In the genomic region with DNA sequence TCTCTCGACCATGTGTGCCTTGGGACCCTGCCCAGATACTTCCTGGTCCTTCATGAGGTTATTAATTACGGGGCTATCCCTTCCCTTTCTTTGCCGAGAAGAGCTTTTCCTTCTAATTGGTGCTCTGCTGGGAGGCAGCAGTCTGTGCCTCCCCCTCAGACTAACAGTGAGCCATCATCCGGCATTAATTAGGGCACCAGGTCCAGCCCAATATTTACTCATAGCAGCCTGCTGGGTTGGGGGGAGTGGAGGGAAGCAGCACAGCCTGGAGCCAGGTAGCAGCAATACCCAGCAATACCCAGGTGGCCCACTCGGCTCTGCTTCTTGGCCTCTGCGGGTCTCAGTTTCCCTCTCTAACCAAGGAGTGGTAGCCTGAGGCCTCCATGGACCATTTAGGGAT, we compare ENCODE assay signal across 15 cellular contexts.
"Had no signal": no experiment of that assay in that cellular context is flagged by ENCODE, and none has a peak within 500 bp of the region (broad histone marks: within the 10 kb centered on the region; RNA-seq: fewer than 3 reads in every experiment).

No MANE protein-coding gene starts in this region.

- H3K36me3 ChIP-seq: ascending aorta, colonic mucosa, left lung, spleen had no signal

- H3K27ac ChIP-seq: ascending aorta, colonic mucosa, left lung, parathyroid adenoma, spleen, testis had no signal

- H3K27me3 ChIP-seq: ascending aorta, colonic mucosa, left lung, spleen, testis had no signal

- H3K4me3 ChIP-seq: ascending aorta, colonic mucosa, left lung, spleen, testis had no signal

- H3K4me1 ChIP-seq: ascending aorta, colonic mucosa, parathyroid adenoma, testis had no signal

- ATAC-seq: activated T-cell treated with anti-CD3 and anti-CD28 coated beads, Interleukin-2, amount 50 U/mL, for 72 hours; left lung; natural killer cell treated with Interleukin-12 subunit alpha and Interleukin-12 subunit beta and Interleukin-15 and Interleukin-18, amount 100 ng/mL, for 72 hours; stimulated activated memory B cell treated with anti-CD40 and anti-IgM and Interleukin-4, amounts not matched to agents 10 μg/mL and 1 μg/mL and 100 μg/mL, for 72 hours had no signal

- H3K9me3 ChIP-seq: ascending aorta, colonic mucosa, left lung, spleen, testis had no signal

- DNase-seq: activated CD4-positive, alpha-beta T cell treated with anti-CD3 and anti-CD28 coated beads, Interleukin-2, amount 50 U/mL, for 4 hours; activated effector memory CD4-positive, alpha-beta T cell treated with anti-CD3 and anti-CD28 coated beads, Interleukin-2, amount 50 U/mL, for 16 hours; activated T-cell treated with anti-CD3 and anti-CD28 coated beads, Interleukin-2, amount 50 U/mL, for 72 hours; colonic mucosa; erythroblast; foreskin melanocyte; kidney; left lung; spleen; stimulated activated CD4-positive, alpha-beta T cell treated with anti-CD3 and anti-CD28 coated beads, Interleukin-4, amount 100 ng/mL, for 4 hours; testis had no signal
